In the genomic region with DNA sequence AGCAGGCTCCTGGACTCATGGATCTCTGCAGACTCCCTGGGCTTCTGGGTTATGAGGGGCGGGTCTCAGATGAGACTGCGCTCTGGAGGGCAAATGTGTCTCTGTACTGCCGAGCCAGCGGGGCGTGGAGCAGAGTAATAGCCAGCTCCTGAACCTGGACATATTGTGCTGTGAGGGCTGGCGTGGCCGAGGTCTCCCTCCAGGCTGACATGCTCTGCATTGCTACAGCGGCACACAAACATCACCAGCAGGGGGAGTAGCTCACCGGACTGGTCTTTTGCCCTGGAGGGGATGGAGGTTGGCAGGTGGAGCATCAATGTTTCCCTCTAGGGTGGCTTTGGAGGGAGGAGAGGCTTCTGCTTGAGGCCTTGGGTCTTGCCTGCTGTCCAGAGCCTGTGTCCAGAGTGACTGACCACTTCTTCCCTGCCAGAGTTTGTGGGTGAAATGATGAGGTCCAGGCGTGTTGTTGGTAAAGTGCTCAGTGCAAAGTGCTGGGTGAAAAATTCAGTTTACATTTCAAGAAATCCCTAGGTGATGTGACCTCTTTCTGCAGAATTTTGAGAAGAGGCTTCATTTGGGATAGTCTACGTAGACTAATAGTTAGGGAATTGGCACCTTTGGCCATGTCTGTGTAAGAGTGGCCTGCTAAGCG, we compare ENCODE assay signal across 9 cellular contexts. TPM values are rescaled to one million over a fixed set of nuclear protein-coding genes. Genes with fewer than 3 reads are reported as not detected.
DNase-seq lines count a peak whose midpoint lies in the region; TF ChIP-seq lines count a peak whose summit lies in the region.
"Had no signal": no experiment of that assay in that cellular context is flagged by ENCODE, and none has a peak within 500 bp of the region (broad histone marks: within the 10 kb centered on the region; RNA-seq: fewer than 3 reads in every experiment).

No MANE protein-coding gene starts in this region.

- DNase-seq in Daoy (ENCODE audit: low read depth) = peak; percentile 58
- DNase-seq in HL-60 (ENCODE audit: low read depth in 1 of 2, low spot score in 1 of 2) = peak in 1 of 2 experiments; percentile 71
- peak; percentile 50 for DNase-seq in SK-N-DZ (ENCODE audit: low spot score)
- peak; percentile 72 for DNase-seq in activated naive CD4-positive, alpha-beta T cell treated with anti-CD3 and anti-CD28 coated beads for 36 hours
- peak; percentile 32 for DNase-seq in hepatic stellate cell (ENCODE audit: low spot score)
- DNase-seq in stimulated activated CD4-positive, alpha-beta T cell treated with anti-CD3 and anti-CD28 coated beads, Interleukin-2, amount 100 ng/mL, for 48 hours = peak; percentile 61 to 69
- DNase-seq in superior temporal gyrus (ENCODE audit: extremely low spot score) = no peak
- no peak for DNase-seq in GOT3 (lab: John Stamatoyannopoulos, UW)

- no peaks in the 10 kb centered on the region for H3K27me3 ChIP-seq in HL-60 (ENCODE audit: insufficient read depth, poor library complexity, severe bottlenecking)

- H3K9me3 Mint-ChIP-seq in activated naive CD4-positive, alpha-beta T cell treated with anti-CD3 and anti-CD28 coated beads for 36 hours = no peaks in the 10 kb centered on the region
- H3K9me3 Mint-ChIP-seq: T-helper 1 cell treated with Interleukin-12 subunit alpha and Interleukin-12 subunit beta and Interleukin-4 antibody, amounts not matched to agents 30 μg/mL and 1 μg/mL, for 36 hours had no signal

- H3K27me3 Mint-ChIP-seq in activated naive CD4-positive, alpha-beta T cell treated with anti-CD3 and anti-CD28 coated beads for 36 hours (ENCODE audit: low read depth) = peaks cover 5% of the 10 kb centered on the region

- intact Hi-C loops in activated naive CD4-positive, alpha-beta T cell treated with anti-CD3 and anti-CD28 coated beads for 36 hours (cut with micrococcal nuclease) = no loop called here

- H3K27ac Mint-ChIP-seq in activated naive CD4-positive, alpha-beta T cell treated with anti-CD3 and anti-CD28 coated beads for 36 hours = no peak overlapping the region
- H3K27ac Mint-ChIP-seq: T-helper 1 cell treated with Interleukin-12 subunit alpha and Interleukin-12 subunit beta and Interleukin-4 antibody, amounts not matched to agents 30 μg/mL and 1 μg/mL, for 36 hours had no signal

- no peak overlapping the region for H3K4me3 Mint-ChIP-seq in activated naive CD4-positive, alpha-beta T cell treated with anti-CD3 and anti-CD28 coated beads for 36 hours
- H3K4me3 Mint-ChIP-seq: T-helper 1 cell treated with Interleukin-12 subunit alpha and Interleukin-12 subunit beta and Interleukin-4 antibody, amounts not matched to agents 30 μg/mL and 1 μg/mL, for 36 hours had no signal

- CTCF ChIA-PET in activated naive CD4-positive, alpha-beta T cell treated with anti-CD3 and anti-CD28 coated beads for 36 hours (lab: Charles Lee) = interaction anchor here (0.6 to 3.7 kb wide), 23 partner anchors 9 to 726 kb away, joined by 3 to 31 read pairs (median 4); no protein-coding TSS in a partner anchor

- no peaks in the 10 kb centered on the region for H3K4me1 Mint-ChIP-seq in activated naive CD4-positive, alpha-beta T cell treated with anti-CD3 and anti-CD28 coated beads for 36 hours (ENCODE audit: low read depth)

- H3K36me3 Mint-ChIP-seq in activated naive CD4-positive, alpha-beta T cell treated with anti-CD3 and anti-CD28 coated beads for 36 hours (ENCODE audit: low read depth) = no peaks in the 10 kb centered on the region

- H3K4me3 ChIP-seq in HL-60 (replicated peaks; ENCODE audit: insufficient read depth, low read length) = no peak overlapping the region

- H3K27ac ChIP-seq in HL-60 (replicated peaks) = no peak overlapping the region

- TF ChIP-seq CTCF in HL-60 (IDR thresholded peaks at IDR 0.05; ENCODE audit: insufficient read depth, low read length) = peak; percentile 97

RNA-seq across cellular contexts. Expression of a gene that starts 10.9 kb away (rescaled TPM):
- 9.3 and 22.6 TPM in 2 replicates for total RNA-seq in Daoy (2014; rRNA removed; shearing (Covaris generic))
- polyA plus RNA-seq in SK-N-DZ (2014; cell fraction: cytosol; rRNA removed) = 11.1 and 13.4 TPM in 2 replicates
- 12.8 and 20.6 TPM in 2 replicates for polyA plus RNA-seq in SK-N-DZ (2014; cell fraction: nucleus; rRNA removed)
- total RNA-seq in activated naive CD4-positive, alpha-beta T cell treated with anti-CD3 and anti-CD28 coated beads for 36 hours = 1 to 10 TPM in 1 of 2 experiments, under 1 TPM in 1; 0.72 to 1.2 TPM

Comparison
In these comparisons a context has a peak if more than half of its experiments do, and no peak if none do; other contexts are left out.
1. DNase-seq: peak in Daoy (single experiment), SK-N-DZ (single experiment), activated naive CD4-positive, alpha-beta T cell treated with anti-CD3 and anti-CD28 coated beads for 36 hours (single experiment), hepatic stellate cell (single experiment) and stimulated activated CD4-positive, alpha-beta T cell treated with anti-CD3 and anti-CD28 coated beads, Interleukin-2, amount 100 ng/mL, for 48 hours (2 of 2); none in superior temporal gyrus (single experiment) and GOT3 (single experiment).